In genomic region chr17:50065056-50065455, GRCh38 we compare ENCODE assay signal across 13 cellular contexts. TPM values are rescaled to one million over a fixed set of nuclear protein-coding genes. Genes with fewer than 3 reads are reported as not detected.
DNase-seq lines count a peak whose midpoint lies in the region; ATAC-seq, FAIRE-seq and TF ChIP-seq lines count a peak whose summit lies in the region.
"Had no signal": no experiment of that assay in that cellular context is flagged by ENCODE, and none has a peak within 500 bp of the region (broad histone marks: within the 10 kb centered on the region; RNA-seq: fewer than 3 reads in every experiment).

No MANE protein-coding gene starts in this region.

- no peaks in the 10 kb centered on the region for H3K79me2 ChIP-seq in HepG2 (ENCODE audit: insufficient read depth, low read length)
- H3K79me2 ChIP-seq in hepatocyte: peaks cover 10% of the 10 kb centered on the region

- TF ChIP-seq RAD21 in HepG2 (CRISPR knock-in tag; IDR thresholded peaks at IDR 0.05): no peak

- H3K4me2 ChIP-seq in HepG2 (ENCODE audit: low read depth, low read length): peak overlapping the region; percentile 20; the same call in 1 of the 2 replicates
- H3K4me2 ChIP-seq in hepatocyte: peak overlapping the region; percentile 30

- H3K4me1 ChIP-seq in HepG2 (ENCODE audit: insufficient read depth, low read length) (peaks cover 10% of the 10 kb centered on the region; the same call in 1 of the 2 replicates), right lobe of liver (peaks cover 0 to 3% (median 0%) of the 10 kb centered on the region in 4 donors), hepatocyte (ENCODE audit: insufficient read depth) (peaks cover 29% of the 10 kb centered on the region), psoas muscle (peaks cover 80% of the 10 kb centered on the region)

- H3K9me3 ChIP-seq in HepG2 (ENCODE audit: low read length): no peaks in the 10 kb centered on the region
- no peaks in the 10 kb centered on the region for H3K9me3 ChIP-seq in right lobe of liver
- no peaks in the 10 kb centered on the region for H3K9me3 ChIP-seq in hepatocyte (ENCODE audit: low read depth)
- H3K9me3 ChIP-seq in psoas muscle: no peaks in the 10 kb centered on the region

- H3K36me3 ChIP-seq in HepG2 (replicated peaks in 1 of 2; ENCODE audit: control insufficient read depth in 1 of 2, insufficient read depth in 2 of 2, low read length in 2 of 2): no peaks in the 10 kb centered on the region
- H3K36me3 ChIP-seq in right lobe of liver: no peaks in the 10 kb centered on the region
- no peaks in the 10 kb centered on the region for H3K36me3 ChIP-seq in hepatocyte (replicated peaks; ENCODE audit: insufficient read depth, low read depth)
- peaks cover 0 to 16% of the 10 kb centered on the region in 2 donors for H3K36me3 ChIP-seq in psoas muscle (ENCODE audit: insufficient read depth in 1 of 2, low read depth in 1 of 2)

- no peak overlapping the region for H2AFZ ChIP-seq in HepG2 (ENCODE audit: low read length)
- H2AFZ ChIP-seq in hepatocyte: no peak overlapping the region

- no peak for FAIRE-seq in HepG2 (lab: Jason Lieb, UNC)

- TF ChIP-seq POLR2A in HepG2 (IDR thresholded peaks at IDR 0.05; ENCODE audit: insufficient read depth in 1 of 2, low read depth in 2 of 2, low read length in 2 of 2) (no peak), right lobe of liver (IDR thresholded peaks at IDR 0.05) (no peak)

- H4K20me1 ChIP-seq in HepG2 (ENCODE audit: insufficient read depth, low read length): no peaks in the 10 kb centered on the region
- H4K20me1 ChIP-seq in hepatocyte (ENCODE audit: insufficient read depth, poor library complexity, severe bottlenecking): no peaks in the 10 kb centered on the region

- no TSS peak for BruUV-seq in HepG2 (replicated peaks; lab: Mats Ljungman, UMichigan)

- ATAC-seq in HepG2: no peak
- no peak for ATAC-seq in right lobe of liver
- ATAC-seq in psoas muscle: no peak
- ATAC-seq in GM19455 (IDR thresholded peaks at IDR 0.05; ENCODE audit: unreplicated experiment): no peak

- CTCF ChIA-PET in HepG2 (lab: Yijun Ruan, JAX; ENCODE audit: low intra/inter-chr PET ratio, low total read pairs): no interaction called here

- H3K27me3 ChIP-seq in HepG2 (ENCODE audit: control insufficient read depth in 1 of 2, insufficient read depth in 2 of 2, low read length in 2 of 2) (peaks cover 7 to 44% of the 10 kb centered on the region in 2 experiments), right lobe of liver (no peaks in the 10 kb centered on the region), hepatocyte (no peaks in the 10 kb centered on the region), psoas muscle (ENCODE audit: insufficient read depth in 3 of 3, low read length in 2 of 3) (no peaks in the 10 kb centered on the region)

- POLR2A ChIA-PET in HepG2 (lab: Yijun Ruan, JAX): no interaction called here

- TF ChIP-seq CTCF in HepG2 (CRISPR knock-in tag; IDR thresholded peaks at IDR 0.05): no peak
- TF ChIP-seq CTCF in right lobe of liver (IDR thresholded peaks at IDR 0.05): no peak
- no peak for TF ChIP-seq CTCF in hepatocyte (IDR thresholded peaks at IDR 0.05; ENCODE audit: poor library complexity)
- TF ChIP-seq CTCF in psoas muscle (IDR thresholded peaks at IDR 0.05): no peak

- H3K4me3 ChIP-seq in HepG2 (replicated peaks in 1 of 3; ENCODE audit: insufficient read depth in 1 of 3, low read depth in 2 of 3, low read length in 3 of 3) (no peak overlapping the region; a peak in 1 of 6 replicates), right lobe of liver (no peak overlapping the region), hepatocyte (no peak overlapping the region), psoas muscle (no peak overlapping the region)

- in situ Hi-C loops in HepG2 (cut with HindIII; ENCODE audit: extremely low pct_ligation_motif_present, low pct_unique_long_range_greater_than_20kb): no loop called here

- no peak overlapping the region for H3K27ac ChIP-seq in HepG2 (ENCODE audit: extremely low read length, insufficient read depth, low read length)
- H3K27ac ChIP-seq in right lobe of liver: no peak overlapping the region
- H3K27ac ChIP-seq in hepatocyte: peak overlapping the region; percentile 86
- H3K27ac ChIP-seq in psoas muscle: peak overlapping the region; percentile 92

- DNase-seq in HepG2 (ENCODE audit: low spot score) (no peak), right lobe of liver (no peak), hepatocyte (ENCODE audit: low spot score) (no peak), psoas muscle (no peak), NK-92 (lab: John Stamatoyannopoulos, UW; ENCODE audit: unreplicated experiment) (no peak), AG20443 (ENCODE audit: low spot score) (no peak)
- DNase-seq in stimulated activated CD4-positive, alpha-beta T cell treated with anti-CD3 and anti-CD28 coated beads, Interleukin-12 subunit alpha, Interleukin-12 subunit beta, amount 100 ng/mL, for 4 hours: no peak
- DNase-seq: activated naive CD4-positive, alpha-beta T cell treated with anti-CD3 and anti-CD28 coated beads, Interleukin-2, amount 50 U/mL, for 16 hours; DMS153; glutamatergic neuron; NCI-H345; OCI-M1 had no signal

- no peak overlapping the region for H3K9ac ChIP-seq in HepG2 (ENCODE audit: insufficient read depth, low read depth, low read length)

- WGBS in HepG2 (ENCODE audit: low lambda C conversion rate): 42% methylated on average over 3 of the region's 3 CpGs
- WGBS in right lobe of liver (ENCODE audit: insufficient coverage, low coverage, low lambda C conversion rate, missing lambda C conversion rate): 47% methylated on average over 3 of the region's 3 CpGs
- WGBS in hepatocyte (ENCODE audit: low lambda C conversion rate, missing lambda C conversion rate): 73% methylated on average over 3 of the region's 3 CpGs
- WGBS in psoas muscle, 3 donors: 54 to 62% (median 59%) methylated on average over 3 of the region's 3 CpGs

- TF ChIP-seq EP300 in HepG2 (IDR thresholded peaks at IDR 0.05; ENCODE audit: low read depth in 2 of 2, low read length in 2 of 2): no peak
- no peak for TF ChIP-seq EP300 in HepG2 (CRISPR knock-in tag; IDR thresholded peaks at IDR 0.05; ENCODE audit: borderline replicate concordance)

- intact Hi-C loops in HepG2 (cut with micrococcal nuclease; ENCODE audit: unreplicated experiment): no loop called here
- intact Hi-C loops in right lobe of liver (cut with DNase I): no loop called here
- intact Hi-C loops in psoas muscle (cut with DNase I): no loop called here

- no peaks in the 10 kb centered on the region for H3K9me2 ChIP-seq in hepatocyte (replicated peaks; ENCODE audit: insufficient read depth)

RNA-seq across cellular contexts. Expression of gene ITGA3, which starts 9.1 kb away (rescaled TPM):
- total RNA-seq in HepG2 (2016; rRNA removed; fragmentation: Illumina TruSeq; extraction: Trizol) (0.69 and 0.77 TPM in 2 replicates), right lobe of liver (1 to 10 TPM; 1.4 to 3.7 (median 2.4) TPM), hepatocyte (26.3 and 28.5 TPM in 2 replicates), psoas muscle (10 to 100 TPM in 3 of 4 donors, 1 to 10 TPM in 1; 7.8 to 21.9 (median 15.0) TPM)
- 1.5 and 1.9 TPM in 2 replicates for total RNA-seq in HepG2 (2016; cell fraction: cytosol; rRNA removed; fragmentation: Illumina TruSeq; extraction: Trizol; ENCODE audit: low read depth)
- 0.48 and 1.1 TPM in 2 replicates for total RNA-seq in HepG2 (2016; cell fraction: insoluble cytoplasmic fraction; rRNA removed; fragmentation: Illumina TruSeq; extraction: Trizol)
- total RNA-seq in HepG2 (2016; cell fraction: membrane; rRNA removed; fragmentation: Illumina TruSeq; extraction: Trizol): 0.28 and 0.62 TPM in 2 replicates
- total RNA-seq in HepG2 (2016; cell fraction: nucleus; rRNA removed; fragmentation: Illumina TruSeq; extraction: Trizol): 1.3 and 1.8 TPM in 2 replicates
- polyA plus RNA-seq in HepG2 (2011; rRNA removed) (0.48 and 0.59 TPM in 2 replicates), hepatocyte (32.8 and 43.4 TPM in 2 replicates), psoas muscle (10 to 100 TPM in 1 of 3 donors, 1 to 10 TPM in 2; 4.9 to 21.5 (median 5.6) TPM)
- polyA plus RNA-seq in HepG2 (2011; cell fraction: cytosol; rRNA removed): 0.33 and 0.78 TPM in 2 replicates
- polyA plus RNA-seq in HepG2 (2011; cell fraction: nucleus; rRNA removed): 2.6 and 3.3 TPM in 2 replicates
- polyA plus RNA-seq in HepG2 (2012): 0.27 and 0.32 TPM in 2 replicates
- polyA plus RNA-seq in HepG2 (2016; cell fraction: cytosol; fragmentation: Illumina TruSeq; extraction: Trizol; ENCODE audit: low read depth): 0.51 and 0.57 TPM in 2 replicates
- 0.52 and 0.82 TPM in 2 replicates for polyA plus RNA-seq in HepG2 (2016; cell fraction: insoluble cytoplasmic fraction; fragmentation: Illumina TruSeq; extraction: Trizol; ENCODE audit: low read depth)
- 0.30 and 0.48 TPM in 2 replicates for polyA plus RNA-seq in HepG2 (2016; cell fraction: membrane; fragmentation: Illumina TruSeq; extraction: Trizol; ENCODE audit: low read depth)
- polyA plus RNA-seq in HepG2 (2016; cell fraction: nucleus; fragmentation: Illumina TruSeq; extraction: Trizol; ENCODE audit: insufficient read depth, low read depth): 1.3 and 2.2 TPM in 2 replicates
- 1.4 and 198 TPM in 2 replicates for polyA minus RNA-seq in HepG2 (2011; rRNA and poly(A)+ RNA removed; ENCODE audit: low replicate concordance)
- polyA minus RNA-seq in HepG2 (2011; cell fraction: cytosol; rRNA and poly(A)+ RNA removed): 2.9 and 6.2 TPM in 2 replicates
- polyA minus RNA-seq in HepG2 (2011; cell fraction: nucleus; rRNA and poly(A)+ RNA removed): 1.1 and 2.8 TPM in 2 replicates

RNA-seq across cellular contexts. Expression of gene PDK2, which starts 30.1 kb away (rescaled TPM):
- total RNA-seq in HepG2 (2016; rRNA removed; fragmentation: Illumina TruSeq; extraction: Trizol) (18.5 and 19.2 TPM in 2 replicates), right lobe of liver (10 to 100 TPM; 25.0 to 58.0 (median 44.8) TPM), hepatocyte (35.5 and 42.7 TPM in 2 replicates), psoas muscle (100 to 1,000 TPM in 2 of 4 donors, 10 to 100 TPM in 2; 79.3 to 213 (median 110) TPM)
- total RNA-seq in HepG2 (2016; cell fraction: cytosol; rRNA removed; fragmentation: Illumina TruSeq; extraction: Trizol; ENCODE audit: low read depth): 6.4 and 13.9 TPM in 2 replicates
- total RNA-seq in HepG2 (2016; cell fraction: insoluble cytoplasmic fraction; rRNA removed; fragmentation: Illumina TruSeq; extraction: Trizol): 16.2 and 19.8 TPM in 2 replicates
- total RNA-seq in HepG2 (2016; cell fraction: membrane; rRNA removed; fragmentation: Illumina TruSeq; extraction: Trizol): 10.9 and 11.9 TPM in 2 replicates
- total RNA-seq in HepG2 (2016; cell fraction: nucleus; rRNA removed; fragmentation: Illumina TruSeq; extraction: Trizol): 10.9 and 12.5 TPM in 2 replicates
- polyA plus RNA-seq in HepG2 (2011; rRNA removed) (59.7 and 66.6 TPM in 2 replicates), hepatocyte (55.8 and 56.9 TPM in 2 replicates), psoas muscle (10 to 100 TPM; 50.3 to 99.4 (median 55.2) TPM)
- 33.2 and 46.3 TPM in 2 replicates for polyA plus RNA-seq in HepG2 (2011; cell fraction: cytosol; rRNA removed)
- polyA plus RNA-seq in HepG2 (2011; cell fraction: nucleus; rRNA removed): 86.5 and 102 TPM in 2 replicates
- polyA plus RNA-seq in HepG2 (2012): 17.2 and 27.4 TPM in 2 replicates
- polyA plus RNA-seq in HepG2 (2016; cell fraction: cytosol; fragmentation: Illumina TruSeq; extraction: Trizol; ENCODE audit: low read depth): 9.3 and 10.8 TPM in 2 replicates
- 22.3 and 32.8 TPM in 2 replicates for polyA plus RNA-seq in HepG2 (2016; cell fraction: insoluble cytoplasmic fraction; fragmentation: Illumina TruSeq; extraction: Trizol; ENCODE audit: low read depth)
- 12.0 and 14.3 TPM in 2 replicates for polyA plus RNA-seq in HepG2 (2016; cell fraction: membrane; fragmentation: Illumina TruSeq; extraction: Trizol; ENCODE audit: low read depth)
- 21.9 and 24.6 TPM in 2 replicates for polyA plus RNA-seq in HepG2 (2016; cell fraction: nucleus; fragmentation: Illumina TruSeq; extraction: Trizol; ENCODE audit: insufficient read depth, low read depth)
- 111 and 113 TPM in 2 replicates for polyA minus RNA-seq in HepG2 (2011; rRNA and poly(A)+ RNA removed; ENCODE audit: low replicate concordance)
- polyA minus RNA-seq in HepG2 (2011; cell fraction: cytosol; rRNA and poly(A)+ RNA removed): 22.7 and 28.5 TPM in 2 replicates
- 44.5 and 48.7 TPM in 2 replicates for polyA minus RNA-seq in HepG2 (2011; cell fraction: nucleus; rRNA and poly(A)+ RNA removed)

Comparison
In these comparisons a context has a peak if more than half of its experiments do, and no peak if none do; other contexts are left out.
1. H3K27ac ChIP-seq: peak in hepatocyte (single experiment) and psoas muscle (single experiment); none in HepG2 (single experiment) and right lobe of liver (0 of 3).